ENCODE assay signal across 23 cellular contexts in genomic region chr1:159751022-159751421, GRCh38. TPM values are rescaled to one million over a fixed set of nuclear protein-coding genes. Genes with fewer than 3 reads are reported as not detected.
"Had no signal": no experiment of that assay in that cellular context is flagged by ENCODE, and none has a peak within 500 bp of the region (broad histone marks: within the 10 kb centered on the region; RNA-seq: fewer than 3 reads in every experiment).

No MANE protein-coding gene starts in this region.

- H3K9me3 ChIP-seq: ascending aorta, colonic mucosa, esophagus squamous epithelium, heart left ventricle, pancreas, psoas muscle, right atrium auricular region, transverse colon, vagina had no signal

- H3K27me3 ChIP-seq: ascending aorta, brain microvascular endothelial cell, colonic mucosa, esophagus squamous epithelium, heart left ventricle, pancreas, right atrium auricular region, transverse colon, vagina had no signal

- ATAC-seq: activated CD4-positive, CD25-positive, alpha-beta regulatory T cell treated with anti-CD3 and anti-CD28 coated beads, Interleukin-2, amount 50 U/mL, for 24 hours; activated CD8-positive, alpha-beta T cell treated with anti-CD3 and anti-CD28 coated beads for 36 hours; heart left ventricle had no signal

- DNase-seq: activated CD4-positive, alpha-beta T cell treated with anti-CD3 and anti-CD28 coated beads, Interleukin-2, amount 10 ng/mL, durations not matched to agents 7 days and 5 days; activated CD8-positive, alpha-beta T cell treated with anti-CD3 and anti-CD28 coated beads for 36 hours; activated gamma-delta T cell treated with Interleukin-2 at 50 U/mL for 16 hours; activated T-cell treated with anti-CD3 and anti-CD28 coated beads, Interleukin-2, amount 50 U/mL, for 1 hour; brain microvascular endothelial cell; colonic mucosa; endodermal cell; esophagus squamous epithelium; heart left ventricle; kidney; mesenchymal stem cell; nephron progenitor cell; pancreas; psoas muscle; stimulated activated CD4-positive, alpha-beta T cell treated with anti-CD3 and anti-CD28 coated beads, Interleukin-1b, Interleukin-23, amount 100 ng/mL, for 48 hours; transverse colon had no signal

- H3K4me3 ChIP-seq: ascending aorta, colonic mucosa, esophagus squamous epithelium, heart left ventricle, pancreas, psoas muscle, right atrium auricular region, skin epidermis, transverse colon, vagina had no signal

- H3K4me1 ChIP-seq: ascending aorta, colonic mucosa, psoas muscle, right atrium auricular region, vagina had no signal

- H3K36me3 ChIP-seq: ascending aorta, brain microvascular endothelial cell, colonic mucosa, esophagus squamous epithelium, heart left ventricle, pancreas, right atrium auricular region, transverse colon, vagina had no signal

- FAIRE-seq: kidney, pancreas had no signal

- H3K27ac ChIP-seq: brain microvascular endothelial cell, colonic mucosa, vagina had no signal

RNA-seq across cellular contexts. Expression of gene CRP, which starts 36.6 kb away (rescaled TPM):
- total RNA-seq: activated CD4-positive, alpha-beta T cell treated with anti-CD3 and anti-CD28 coated beads, Interleukin-2, amount 10 ng/mL, durations not matched to agents 7 days and 5 days; activated CD8-positive, alpha-beta T cell treated with anti-CD3 and anti-CD28 coated beads for 36 hours; esophagus squamous epithelium; fibroblast of villous mesenchyme; kidney; right atrium auricular region; T-helper 2 cell treated with Interferon-gamma antibody and Interleukin-4, amounts not matched to agents 100 ng/mL and 5 ng/mL, for 36 hours; transverse colon; vagina had no signal

RNA-seq across cellular contexts. Expression of gene FCRL6, which starts 51.1 kb away (rescaled TPM):
- total RNA-seq: ascending aorta; colonic mucosa; endodermal cell; fibroblast of villous mesenchyme; T-helper 2 cell treated with Interferon-gamma antibody and Interleukin-4, amounts not matched to agents 100 ng/mL and 5 ng/mL, for 36 hours; vagina had no signal
- polyA plus RNA-seq: heart left ventricle had no signal
